21 cellular contexts compared by ENCODE assay signal in the genomic region with DNA sequence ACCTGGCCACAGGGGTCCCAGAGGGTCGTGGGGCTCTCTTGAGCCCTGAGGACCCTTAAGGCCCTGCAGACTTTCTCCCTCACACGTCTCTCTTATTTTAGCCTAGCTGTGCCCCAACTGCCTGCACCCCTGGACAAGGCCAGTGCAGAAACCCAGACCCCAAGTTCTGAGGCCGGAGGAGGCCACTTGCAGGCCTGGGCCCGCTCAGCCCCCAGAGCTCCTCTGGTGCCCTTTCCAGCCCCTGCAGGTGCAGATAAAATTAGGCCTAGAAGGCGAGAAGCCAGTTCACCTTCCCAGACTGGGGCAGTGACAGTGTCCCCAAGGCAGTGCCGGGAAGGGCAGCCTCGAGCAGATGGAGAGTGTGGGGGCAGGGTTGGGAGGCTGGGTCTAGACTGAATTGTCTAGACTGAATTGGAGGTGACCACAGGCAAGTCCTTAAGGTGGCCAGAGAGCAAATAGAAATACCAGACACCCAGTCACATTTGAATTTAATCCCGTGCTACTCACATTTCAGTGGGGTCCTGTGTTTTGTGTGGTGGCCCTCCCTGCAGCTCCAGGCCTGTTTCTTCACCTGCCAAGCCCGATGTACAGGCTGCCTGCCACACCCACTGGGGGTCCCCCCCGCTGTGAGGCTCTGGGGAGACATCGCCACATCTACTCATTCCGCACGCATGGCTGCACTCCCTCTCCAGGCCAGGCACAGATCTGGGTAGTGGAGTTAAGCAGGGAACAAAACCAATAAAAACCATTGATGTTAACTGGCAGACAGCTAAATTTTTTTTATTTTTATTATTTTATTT. TPM values are rescaled to one million over a fixed set of nuclear protein-coding genes. Genes with fewer than 3 reads are reported as not detected.
A peak's percentile ranks its signal among the peaks of the same experiment; 100 is the strongest.
DNase-seq lines count a peak whose midpoint lies in the region; ATAC-seq and TF ChIP-seq lines count a peak whose summit lies in the region.
"Had no signal": no experiment of that assay in that cellular context is flagged by ENCODE, and none has a peak within 500 bp of the region (broad histone marks: within the 10 kb centered on the region; RNA-seq: fewer than 3 reads in every experiment).

No MANE protein-coding gene starts in this region.

- TF ChIP-seq CTCF in nephron progenitor cell (IDR thresholded peaks at IDR 0.05) = no peak
- no peak for TF ChIP-seq CTCF in esophagus squamous epithelium (IDR thresholded peaks at IDR 0.05)

- peaks cover 16 to 35% (median 19%) of the 10 kb centered on the region in 3 donors for H3K4me1 ChIP-seq in esophagus squamous epithelium
- H3K4me1 ChIP-seq: esophagus muscularis mucosa had no signal

- H3K9me3 Mint-ChIP-seq in nephron progenitor cell = no peaks in the 10 kb centered on the region
- H3K9me3 Mint-ChIP-seq: activated naive CD4-positive, alpha-beta T cell treated with anti-CD3 and anti-CD28 coated beads, Interleukin-2, amount 50 U/mL, for 72 hours had no signal

- intact Hi-C loops in esophagus squamous epithelium (cut with DNase I) = no loop called here

- H3K36me3 Mint-ChIP-seq in nephron progenitor cell (ENCODE audit: low read depth) = no peaks in the 10 kb centered on the region
- H3K36me3 Mint-ChIP-seq: activated naive CD4-positive, alpha-beta T cell treated with anti-CD3 and anti-CD28 coated beads, Interleukin-2, amount 50 U/mL, for 72 hours had no signal

- peaks cover 2% of the 10 kb centered on the region for H3K27me3 Mint-ChIP-seq in nephron progenitor cell (ENCODE audit: low read depth, poor library complexity)

- peak overlapping the region; percentile 44 for H3K4me3 Mint-ChIP-seq in nephron progenitor cell

- peaks cover 90% of the 10 kb centered on the region for H3K4me1 Mint-ChIP-seq in nephron progenitor cell

- no peaks in the 10 kb centered on the region for H3K36me3 ChIP-seq in esophagus squamous epithelium
- H3K36me3 ChIP-seq: esophagus muscularis mucosa, heart left ventricle, SJSA1 had no signal

- DNase-seq in DMS153 (lab: John Stamatoyannopoulos, UW) (peak; percentile 69), DMS153 treated with DMSO at 0.1 percent for 48 hours (lab: John Stamatoyannopoulos, UW; ENCODE audit: unreplicated experiment) (no peak), NCI-H146 treated with DMSO at 0.1 percent for 48 hours (lab: John Stamatoyannopoulos, UW; ENCODE audit: unreplicated experiment) (peak; percentile 66), NCI-H69 (lab: John Stamatoyannopoulos, UW) (peak; percentile 85), nephron progenitor cell (peak; percentile 51), esophagus squamous epithelium (lab: John Stamatoyannopoulos, UW) (no peak), pons (ENCODE audit: low spot score) (no peak)
- DNase-seq: 8988T; activated CD4-positive, alpha-beta T cell treated with anti-CD3 and anti-CD28 coated beads for 48 hours; activated T-cell treated with anti-CD3 and anti-CD28 coated beads for 4 hours; H7; heart left ventricle; T-helper 9 cell; trophoblast cell had no signal

- ATAC-seq in HG02642 (IDR thresholded peaks at IDR 0.05; ENCODE audit: poor library complexity, unreplicated experiment) = no peak
- ATAC-seq: activated naive CD4-positive, alpha-beta T cell treated with anti-CD3 and anti-CD28 coated beads, Interleukin-2, amount 50 U/mL, for 72 hours; heart left ventricle had no signal

- whole genome bisulfite sequencing in esophagus squamous epithelium, 2 donors = 69 to 73% methylated on average over 11 to 13 of the region's 13 CpGs

- no peak overlapping the region for H3K27ac Mint-ChIP-seq in nephron progenitor cell

- no peaks in the 10 kb centered on the region for H3K9me3 ChIP-seq in esophagus squamous epithelium
- H3K9me3 ChIP-seq: esophagus muscularis mucosa, heart left ventricle, SJSA1 had no signal

- H3K27me3 ChIP-seq in esophagus squamous epithelium = peaks cover 0 to 4% (median 0%) of the 10 kb centered on the region in 4 donors
- H3K27me3 ChIP-seq: heart left ventricle, SJSA1 had no signal

- H3K27ac ChIP-seq in esophagus squamous epithelium = no peak overlapping the region
- H3K27ac ChIP-seq: esophagus muscularis mucosa, heart left ventricle, SJSA1 had no signal

- no peak for TF ChIP-seq POLR2A in esophagus squamous epithelium (IDR thresholded peaks at IDR 0.05)

- H3K4me3 ChIP-seq in esophagus squamous epithelium = no peak overlapping the region
- H3K4me3 ChIP-seq: esophagus muscularis mucosa, heart left ventricle, SJSA1 had no signal

RNA-seq across cellular contexts. Expression of gene IP6K3, which starts 8.6 kb away (rescaled TPM):
- total RNA-seq in esophagus squamous epithelium = 1 to 10 TPM in 2 of 4 donors, under 1 TPM in 1, not detected in 1; 0.75 to 5.5 (median 1.7) TPM
- total RNA-seq: activated naive CD4-positive, alpha-beta T cell treated with anti-CD3 and anti-CD28 coated beads, Interleukin-2, amount 50 U/mL, for 72 hours; mononuclear cell had no signal

RNA-seq across cellular contexts. Expression of gene LEMD2, which starts 33.7 kb away (rescaled TPM):
- total RNA-seq in esophagus squamous epithelium = 10 to 100 TPM; 37.7 to 47.2 (median 42.3) TPM

RNA-seq across cellular contexts. Expression of gene UQCC2, which starts 43.8 kb away (rescaled TPM):
- total RNA-seq in esophagus squamous epithelium = 10 to 100 TPM in 3 of 4 donors, 1 to 10 TPM in 1; 7.8 to 36.8 (median 13.7) TPM

RNA-seq across cellular contexts. Expression of gene MLN, which starts 48.5 kb away (rescaled TPM):
- not detected for total RNA-seq in esophagus squamous epithelium
- total RNA-seq: activated naive CD4-positive, alpha-beta T cell treated with anti-CD3 and anti-CD28 coated beads, Interleukin-2, amount 50 U/mL, for 72 hours; esophagus muscularis mucosa; G401; H7; heart left ventricle; mononuclear cell; osteocyte; SJSA1 had no signal

Comparison
In these comparisons a context has a peak if more than half of its experiments do, and no peak if none do; other contexts are left out.
1. DNase-seq: peak in DMS153 (single experiment), NCI-H146 treated with DMSO at 0.1 percent for 48 hours (single experiment), NCI-H69 (single experiment) and nephron progenitor cell (single experiment); none in DMS153 treated with DMSO at 0.1 percent for 48 hours (single experiment), esophagus squamous epithelium (single experiment) and pons (single experiment).